Comparison of ENCODE assay signal across 27 cellular contexts in genomic region chr14:37061697-37062096, GRCh38.
DNase-seq lines count a peak whose midpoint lies in the region; ATAC-seq lines count a peak whose summit lies in the region.
"Had no signal": no experiment of that assay in that cellular context is flagged by ENCODE, and none has a peak within 500 bp of the region (broad histone marks: within the 10 kb centered on the region; RNA-seq: fewer than 3 reads in every experiment).

No MANE protein-coding gene starts in this region.

- no peaks in the 10 kb centered on the region for H3K9me3 ChIP-seq in aorta (ENCODE audit: control insufficient read depth, low read length)
- H3K9me3 ChIP-seq: BLaER1, HAP-1, thoracic aorta, vagina had no signal

- no peaks in the 10 kb centered on the region for H3K27me3 ChIP-seq in aorta (ENCODE audit: control insufficient read depth in 1 of 2, insufficient read depth in 2 of 2, low read length in 1 of 2)
- H3K27me3 ChIP-seq: BLaER1, cardiac muscle cell, neural progenitor cell, vagina had no signal

- no peak overlapping the region for H3K27ac ChIP-seq in aorta (ENCODE audit: low read depth in 1 of 2, low read length in 2 of 2)
- H3K27ac ChIP-seq: BLaER1, cardiac muscle cell, neural progenitor cell, parathyroid adenoma, thoracic aorta, vagina had no signal

- H3K36me3 ChIP-seq in aorta (ENCODE audit: control insufficient read depth in 1 of 2, insufficient read depth in 2 of 2, low read length in 1 of 2): no peaks in the 10 kb centered on the region
- H3K36me3 ChIP-seq: BLaER1, cardiac muscle cell, HAP-1, neural progenitor cell, thoracic aorta, vagina had no signal

- no peaks in the 10 kb centered on the region for H3K4me1 ChIP-seq in aorta (ENCODE audit: control insufficient read depth in 1 of 2, insufficient read depth in 2 of 2, low read length in 2 of 2)
- H3K4me1 ChIP-seq: BLaER1, HAP-1, parathyroid adenoma, vagina had no signal

- intact Hi-C loops in sciatic nerve (cut with DNase I): no loop called here
- intact Hi-C loops in aorta (cut with DNase I): no loop called here

- peak; percentile 10 for ATAC-seq in sciatic nerve
- no peak for ATAC-seq in aorta (ENCODE audit: low FRiP score)
- ATAC-seq: activated CD8-positive, alpha-beta T cell treated with anti-CD3 and anti-CD28 coated beads, Interleukin-2, amount 10 ng/mL, durations not matched to agents 7 days and 5 days; K562 had no signal

- WGBS in aorta, 2 donors: 15 to 25% methylated on average over 1 of the region's 1 CpG

- no peak overlapping the region for H3K4me3 ChIP-seq in aorta (ENCODE audit: low read length in 2 of 2)
- H3K4me3 ChIP-seq: BLaER1, cardiac muscle cell, HAP-1, K562, neural progenitor cell, thoracic aorta, vagina had no signal

- DNase-seq in Daoy (ENCODE audit: low read depth): peak; percentile 76
- peak; percentile 13 to 72 for DNase-seq in NCI-H187 (lab: John Stamatoyannopoulos, UW)
- DNase-seq in astrocyte of the hippocampus (ENCODE audit: low read depth, low spot score): peak; percentile 77
- no peak for DNase-seq in sciatic nerve (ENCODE audit: low spot score)
- DNase-seq in aorta: no peak
- DNase-seq in LoVo (ENCODE audit: low spot score): no peak
- no peak for DNase-seq in activated CD4-positive, CD25-positive, alpha-beta regulatory T cell treated with anti-CD3 and anti-CD28 coated beads, Interleukin-2, amount 50 U/mL, for 72 hours
- DNase-seq: activated CD4-positive, alpha-beta T cell treated with anti-CD3 and anti-CD28 coated beads for 4 hours; activated CD8-positive, alpha-beta T cell treated with anti-CD3 and anti-CD28 coated beads, Interleukin-2, amount 10 ng/mL, durations not matched to agents 7 days and 5 days; activated naive CD4-positive, alpha-beta T cell treated with anti-CD3 and anti-CD28 coated beads, Interleukin-2, amount 10 ng/mL, durations not matched to agents 7 days and 5 days; amniotic stem cell; effector CD4-positive, alpha-beta T cell; mesendoderm; MM.1S; NCI-H1436 treated with DMSO at 0.1 percent for 48 hours; NCI-H226; NCI-H69; SHP77 treated with DMSO at 0.1 percent for 48 hours; small intestine had no signal

Comparison
In these comparisons a context has a peak if more than half of its experiments do, and no peak if none do; other contexts are left out.
1. DNase-seq: peak in Daoy (single experiment), NCI-H187 (2 of 2) and astrocyte of the hippocampus (single experiment); none in sciatic nerve (single experiment), aorta (0 of 2), LoVo (single experiment) and activated CD4-positive, CD25-positive, alpha-beta regulatory T cell treated with anti-CD3 and anti-CD28 coated beads, Interleukin-2, amount 50 U/mL, for 72 hours (single experiment).